Comparison of ENCODE assay signal across 30 cellular contexts in the genomic region with DNA sequence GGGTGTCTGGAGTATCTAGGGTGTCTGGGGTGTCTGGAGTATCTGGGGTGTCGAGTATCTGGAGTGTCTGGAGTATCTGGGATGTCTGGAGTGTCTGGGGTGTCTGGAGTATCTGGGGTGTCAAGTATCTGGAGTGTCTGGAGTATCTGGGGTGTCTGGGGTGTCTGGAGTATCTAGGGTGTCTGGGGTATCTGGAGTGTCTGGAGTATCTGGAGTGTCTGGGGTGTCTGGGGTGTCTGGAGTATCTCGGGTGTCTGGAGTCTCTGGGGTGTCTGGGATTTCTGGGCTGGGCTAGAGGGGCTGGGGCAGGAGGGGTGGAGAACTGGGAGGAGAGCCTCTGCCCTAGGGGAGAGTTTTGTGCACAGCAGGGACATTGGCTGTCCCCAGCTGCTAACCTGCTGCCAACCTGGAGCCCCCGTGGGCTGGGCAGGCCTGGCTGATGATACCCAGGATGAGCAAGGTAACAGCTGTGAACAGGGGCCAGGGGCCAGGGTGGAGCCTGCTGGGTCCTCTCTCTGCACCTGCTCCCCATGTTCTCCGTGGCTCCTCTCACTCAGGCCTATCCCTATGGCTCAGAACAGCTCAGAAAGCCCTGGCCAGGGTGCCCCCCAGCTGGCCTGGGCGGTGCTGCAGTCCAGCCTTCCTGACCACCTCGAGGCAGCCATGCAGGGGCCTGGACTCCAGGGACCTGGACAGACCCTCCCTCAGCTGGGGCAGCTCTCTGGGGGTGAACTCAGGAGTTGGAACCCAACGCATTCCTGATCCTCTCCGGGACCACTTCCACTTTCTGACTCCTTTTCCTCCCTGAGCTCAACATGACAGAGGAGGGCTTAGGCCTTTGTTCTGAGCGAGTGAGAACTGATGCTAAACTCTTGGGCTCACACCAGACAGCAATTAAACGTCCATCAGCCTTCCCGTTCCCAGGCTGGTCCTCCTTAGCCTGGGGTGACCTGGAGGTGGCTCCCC. TPM values are rescaled to one million over a fixed set of nuclear protein-coding genes. Genes with fewer than 3 reads are reported as not detected.
DNase-seq lines count a peak whose midpoint lies in the region; ATAC-seq, FAIRE-seq and TF ChIP-seq lines count a peak whose summit lies in the region.
"Had no signal": no experiment of that assay in that cellular context is flagged by ENCODE, and none has a peak within 500 bp of the region (broad histone marks: within the 10 kb centered on the region; RNA-seq: fewer than 3 reads in every experiment).

No MANE protein-coding gene starts in this region.

- H3K9ac ChIP-seq in HepG2 (ENCODE audit: insufficient read depth, low read depth, low read length), result no peak overlapping the region

- no TSS peak for BruUV-seq in HepG2 (replicated peaks; lab: Mats Ljungman, UMichigan)

- no peak for TF ChIP-seq RAD21 in HepG2 (CRISPR knock-in tag; IDR thresholded peaks at IDR 0.05)

- ATAC-seq in HepG2 (peak; percentile 19; the same call in 2 of the 3 replicates), right lobe of liver (no peak), HG03342 (IDR thresholded peaks at IDR 0.05; ENCODE audit: unreplicated experiment) (no peak), mucosa of descending colon (no peak)
- ATAC-seq: foreskin keratinocyte; left ventricle myocardium superior; natural killer cell treated with Interleukin-12 subunit alpha and Interleukin-12 subunit beta and Interleukin-15 and Interleukin-18, amount 100 ng/mL, for 72 hours; PC-3; T-helper 17 cell had no signal

- H3K4me1 ChIP-seq in HepG2 (ENCODE audit: insufficient read depth, low read length) (peaks cover 37% of the 10 kb centered on the region), right lobe of liver (no peaks in the 10 kb centered on the region), mucosa of descending colon (ENCODE audit: low read depth) (no peaks in the 10 kb centered on the region)
- H3K4me1 ChIP-seq: foreskin keratinocyte, SJSA1, suprapubic skin, uterus had no signal

- DNase-seq in HepG2 (ENCODE audit: low spot score) (no peak), right lobe of liver (no peak), NCI-H69 (lab: John Stamatoyannopoulos, UW) (peak; percentile 91), glutamatergic neuron (peak; percentile 30), A172 (ENCODE audit: low spot score) (no peak), mucosa of descending colon (no peak)
- DNase-seq: activated CD4-positive, alpha-beta T cell treated with anti-CD3 and anti-CD28 coated beads, Interleukin-2, amount 50 U/mL, for 1 hour; activated CD8-positive, alpha-beta memory T cell treated with anti-CD3 and anti-CD28 coated beads, Interleukin-2, amount 50 U/mL, for 4 hours; activated naive CD8-positive, alpha-beta T cell treated with anti-CD3 and anti-CD28 coated beads for 36 hours; Caco-2; effector CD4-positive, alpha-beta T cell; erythroblast; foreskin keratinocyte; hippocampal formation; left ventricle myocardium superior; NCI-H1417 treated with DMSO at 0.1 percent for 48 hours; NCI-H774; PC-3; uterus had no signal

- 22% methylated on average over 6 of the region's 11 CpGs for WGBS in HepG2 (ENCODE audit: low lambda C conversion rate)
- 93% methylated on average over 2 of the region's 11 CpGs for WGBS in right lobe of liver (ENCODE audit: insufficient coverage, low coverage, low lambda C conversion rate, missing lambda C conversion rate)

- intact Hi-C loops in HepG2 (cut with micrococcal nuclease; ENCODE audit: unreplicated experiment) (no loop called here), right lobe of liver (cut with DNase I) (loop anchor here in 1 of 2 donors (10.0 kb wide), 1 partner anchor 100 kb away; no protein-coding TSS in a partner anchor), mucosa of descending colon (cut with DNase I, micrococcal nuclease) (no loop called here)

- no peak overlapping the region for H2AFZ ChIP-seq in HepG2 (ENCODE audit: low read length)

- TF ChIP-seq CTCF in HepG2 (CRISPR knock-in tag; IDR thresholded peaks at IDR 0.05) (peak; percentile 58), right lobe of liver (IDR thresholded peaks at IDR 0.05) (no peak), glutamatergic neuron (IDR thresholded peaks at IDR 0.05; ENCODE audit: partially characterized antibody, unreplicated experiment) (no peak), mucosa of descending colon (IDR thresholded peaks at IDR 0.05) (no peak)

- H3K27ac ChIP-seq in HepG2 (ENCODE audit: extremely low read length, insufficient read depth, low read length), result no peak overlapping the region
- no peak overlapping the region for H3K27ac ChIP-seq in right lobe of liver
- H3K27ac ChIP-seq: foreskin keratinocyte, HL-60, SJSA1, suprapubic skin, uterus, VCaP had no signal

- no peaks in the 10 kb centered on the region for H3K9me3 ChIP-seq in HepG2 (ENCODE audit: low read length)
- no peaks in the 10 kb centered on the region for H3K9me3 ChIP-seq in right lobe of liver
- no peaks in the 10 kb centered on the region for H3K9me3 ChIP-seq in mucosa of descending colon
- H3K9me3 ChIP-seq: Caco-2, SJSA1, suprapubic skin, uterus had no signal

- TF ChIP-seq EP300 in HepG2 (IDR thresholded peaks at IDR 0.05; ENCODE audit: low read depth in 2 of 2, low read length in 2 of 2), result no peak
- TF ChIP-seq EP300 in HepG2 (CRISPR knock-in tag; IDR thresholded peaks at IDR 0.05; ENCODE audit: borderline replicate concordance), result no peak

- H3K27me3 ChIP-seq in HepG2 (ENCODE audit: control insufficient read depth in 1 of 2, insufficient read depth in 2 of 2, low read length in 2 of 2) (peaks cover 6 to 25% of the 10 kb centered on the region in 2 experiments; a peak in 4 of 5 replicates), right lobe of liver (no peaks in the 10 kb centered on the region)

- TF ChIP-seq POLR2A in HepG2 (IDR thresholded peaks at IDR 0.05; ENCODE audit: insufficient read depth in 1 of 2, low read depth in 2 of 2, low read length in 2 of 2), result no peak
- no peak for TF ChIP-seq POLR2A in right lobe of liver (IDR thresholded peaks at IDR 0.05)

- H3K4me3 ChIP-seq in HepG2 (replicated peaks in 1 of 3; ENCODE audit: insufficient read depth in 1 of 3, low read depth in 2 of 3, low read length in 3 of 3) (no peak overlapping the region), right lobe of liver (no peak overlapping the region), mucosa of descending colon (no peak overlapping the region)
- H3K4me3 ChIP-seq: SJSA1, suprapubic skin, uterus had no signal

- no peaks in the 10 kb centered on the region for H3K79me2 ChIP-seq in HepG2 (ENCODE audit: insufficient read depth, low read length)

- no peaks in the 10 kb centered on the region for H3K36me3 Mint-ChIP-seq in glutamatergic neuron (ENCODE audit: unreplicated experiment)
- H3K36me3 Mint-ChIP-seq: activated naive CD8-positive, alpha-beta T cell treated with anti-CD3 and anti-CD28 coated beads for 36 hours; natural killer cell treated with Interleukin-12 subunit alpha and Interleukin-12 subunit beta and Interleukin-15 and Interleukin-18, amount 100 ng/mL, for 72 hours had no signal

- H3K9me3 Mint-ChIP-seq in glutamatergic neuron (ENCODE audit: unreplicated experiment), result peaks cover 5% of the 10 kb centered on the region
- H3K9me3 Mint-ChIP-seq: activated naive CD8-positive, alpha-beta T cell treated with anti-CD3 and anti-CD28 coated beads for 36 hours; activated T-helper 2 cell treated with anti-CD3 and anti-CD28 coated beads, Interferon-gamma antibody, Interleukin-2, Interleukin-4, amounts not matched to agents 10 μg/mL and 5 μg/mL and 100 μg/mL, durations not matched to agents 14 hours and 24 hours and 36 hours; natural killer cell treated with Interleukin-12 subunit alpha and Interleukin-12 subunit beta and Interleukin-15 and Interleukin-18, amount 100 ng/mL, for 72 hours had no signal

- H3K27me3 Mint-ChIP-seq in glutamatergic neuron (ENCODE audit: unreplicated experiment), result peaks cover 12% of the 10 kb centered on the region

- H3K27ac Mint-ChIP-seq in glutamatergic neuron (ENCODE audit: unreplicated experiment), result no peak overlapping the region
- H3K27ac Mint-ChIP-seq: activated naive CD8-positive, alpha-beta T cell treated with anti-CD3 and anti-CD28 coated beads for 36 hours; activated T-helper 2 cell treated with anti-CD3 and anti-CD28 coated beads, Interferon-gamma antibody, Interleukin-2, Interleukin-4, amounts not matched to agents 10 μg/mL and 5 μg/mL and 100 μg/mL, durations not matched to agents 14 hours and 24 hours and 36 hours; natural killer cell treated with Interleukin-12 subunit alpha and Interleukin-12 subunit beta and Interleukin-15 and Interleukin-18, amount 100 ng/mL, for 72 hours; T-helper 17 cell had no signal

- H3K4me2 ChIP-seq in HepG2 (ENCODE audit: low read depth, low read length), result no peak overlapping the region

- FAIRE-seq in HepG2 (lab: Jason Lieb, UNC), result no peak
- FAIRE-seq: H54 had no signal

- no peak overlapping the region for H3K4me3 Mint-ChIP-seq in glutamatergic neuron (ENCODE audit: unreplicated experiment)
- H3K4me3 Mint-ChIP-seq: activated naive CD8-positive, alpha-beta T cell treated with anti-CD3 and anti-CD28 coated beads for 36 hours; natural killer cell treated with Interleukin-12 subunit alpha and Interleukin-12 subunit beta and Interleukin-15 and Interleukin-18, amount 100 ng/mL, for 72 hours; T-helper 17 cell had no signal

- H3K36me3 ChIP-seq in HepG2 (replicated peaks in 1 of 2; ENCODE audit: control insufficient read depth in 1 of 2, insufficient read depth in 2 of 2, low read length in 2 of 2) (no peaks in the 10 kb centered on the region), right lobe of liver (no peaks in the 10 kb centered on the region), mucosa of descending colon (ENCODE audit: low read depth) (no peaks in the 10 kb centered on the region)
- H3K36me3 ChIP-seq: SJSA1, suprapubic skin, uterus had no signal

- POLR2A ChIA-PET in HepG2 (lab: Yijun Ruan, JAX), result no interaction called here

- no peaks in the 10 kb centered on the region for H4K20me1 ChIP-seq in HepG2 (ENCODE audit: insufficient read depth, low read length)

- H3K4me1 Mint-ChIP-seq in glutamatergic neuron (ENCODE audit: low read depth, unreplicated experiment), result peaks cover 11% of the 10 kb centered on the region
- H3K4me1 Mint-ChIP-seq: activated naive CD8-positive, alpha-beta T cell treated with anti-CD3 and anti-CD28 coated beads for 36 hours had no signal

- in situ Hi-C loops in HepG2 (cut with HindIII; ENCODE audit: extremely low pct_ligation_motif_present, low pct_unique_long_range_greater_than_20kb), result loop anchor here (10.0 kb wide), 1 partner anchor 110 kb away; no protein-coding TSS in a partner anchor

- CTCF ChIA-PET in HepG2 (lab: Yijun Ruan, JAX; ENCODE audit: low intra/inter-chr PET ratio, low total read pairs), result no interaction called here

RNA-seq across cellular contexts. Expression of a gene that starts 29.9 kb away (rescaled TPM):
- not detected in 2 replicates for total RNA-seq in HepG2 (2016; rRNA removed; fragmentation: Illumina TruSeq; extraction: Trizol)
- total RNA-seq in HepG2 (2016; cell fraction: cytosol; rRNA removed; fragmentation: Illumina TruSeq; extraction: Trizol; ENCODE audit: low read depth), result not detected in 2 replicates
- not detected in 2 replicates for total RNA-seq in HepG2 (2016; cell fraction: insoluble cytoplasmic fraction; rRNA removed; fragmentation: Illumina TruSeq; extraction: Trizol)
- not detected in 2 replicates for total RNA-seq in HepG2 (2016; cell fraction: membrane; rRNA removed; fragmentation: Illumina TruSeq; extraction: Trizol)
- total RNA-seq in HepG2 (2016; cell fraction: nucleus; rRNA removed; fragmentation: Illumina TruSeq; extraction: Trizol), result not detected in 2 replicates
- polyA plus RNA-seq in HepG2 (2011; rRNA removed), result not detected in 2 replicates
- polyA plus RNA-seq in HepG2 (2011; cell fraction: cytosol; rRNA removed), result not detected in 2 replicates
- polyA plus RNA-seq in HepG2 (2011; cell fraction: nucleus; rRNA removed), result 0.03 TPM in 1 of 2 replicates, not detected in the other
- polyA plus RNA-seq in HepG2 (2012), result not detected in 2 replicates
- not detected in 2 replicates for polyA plus RNA-seq in HepG2 (2016; cell fraction: cytosol; fragmentation: Illumina TruSeq; extraction: Trizol; ENCODE audit: low read depth)
- not detected in 2 replicates for polyA plus RNA-seq in HepG2 (2016; cell fraction: insoluble cytoplasmic fraction; fragmentation: Illumina TruSeq; extraction: Trizol; ENCODE audit: low read depth)
- not detected in 2 replicates for polyA plus RNA-seq in HepG2 (2016; cell fraction: membrane; fragmentation: Illumina TruSeq; extraction: Trizol; ENCODE audit: low read depth)
- not detected in 2 replicates for polyA plus RNA-seq in HepG2 (2016; cell fraction: nucleus; fragmentation: Illumina TruSeq; extraction: Trizol; ENCODE audit: insufficient read depth, low read depth)
- polyA minus RNA-seq in HepG2 (2011; rRNA and poly(A)+ RNA removed; ENCODE audit: low replicate concordance), result 0.05 TPM in 1 of 2 replicates, not detected in the other
- polyA minus RNA-seq in HepG2 (2011; cell fraction: cytosol; rRNA and poly(A)+ RNA removed), result not detected in 2 replicates
- 0.13 TPM in 1 of 2 replicates, not detected in the other for polyA minus RNA-seq in HepG2 (2011; cell fraction: nucleus; rRNA and poly(A)+ RNA removed)
- not detected for total RNA-seq in right lobe of liver
- 0.81 TPM for total RNA-seq in glutamatergic neuron (ENCODE audit: unreplicated experiment)
- not detected in 2 replicates for total RNA-seq in A172 (2014; rRNA removed; shearing (Covaris generic))
- total RNA-seq in mucosa of descending colon, result not detected
- total RNA-seq: activated naive CD8-positive, alpha-beta T cell treated with anti-CD3 and anti-CD28 coated beads for 36 hours; activated T-helper 2 cell treated with anti-CD3 and anti-CD28 coated beads, Interferon-gamma antibody, Interleukin-2, Interleukin-4, amounts not matched to agents 10 μg/mL and 5 μg/mL and 100 μg/mL, durations not matched to agents 14 hours and 24 hours and 36 hours; chondrocyte; foreskin keratinocyte; left ventricle myocardium superior; PC-3; posterior vena cava; SJSA1; uterus had no signal
- polyA plus RNA-seq: foreskin keratinocyte had no signal

RNA-seq across cellular contexts. Expression of a gene that starts 56.4 kb away (rescaled TPM):
- 12.0 and 13.9 TPM in 2 replicates for total RNA-seq in HepG2 (2016; rRNA removed; fragmentation: Illumina TruSeq; extraction: Trizol)
- total RNA-seq in HepG2 (2016; cell fraction: cytosol; rRNA removed; fragmentation: Illumina TruSeq; extraction: Trizol; ENCODE audit: low read depth), result 7.7 and 7.9 TPM in 2 replicates
- total RNA-seq in HepG2 (2016; cell fraction: insoluble cytoplasmic fraction; rRNA removed; fragmentation: Illumina TruSeq; extraction: Trizol), result 9.6 and 13.9 TPM in 2 replicates
- total RNA-seq in HepG2 (2016; cell fraction: membrane; rRNA removed; fragmentation: Illumina TruSeq; extraction: Trizol), result 17.8 and 22.1 TPM in 2 replicates
- total RNA-seq in HepG2 (2016; cell fraction: nucleus; rRNA removed; fragmentation: Illumina TruSeq; extraction: Trizol), result 10.1 and 11.0 TPM in 2 replicates
- 5.5 and 7.1 TPM in 2 replicates for polyA plus RNA-seq in HepG2 (2011; rRNA removed)
- 7.1 and 10.4 TPM in 2 replicates for polyA plus RNA-seq in HepG2 (2011; cell fraction: cytosol; rRNA removed)
- polyA plus RNA-seq in HepG2 (2011; cell fraction: nucleus; rRNA removed), result 9.4 and 12.5 TPM in 2 replicates
- 6.0 and 9.5 TPM in 2 replicates for polyA plus RNA-seq in HepG2 (2012)
- polyA plus RNA-seq in HepG2 (2016; cell fraction: cytosol; fragmentation: Illumina TruSeq; extraction: Trizol; ENCODE audit: low read depth), result 6.4 and 8.1 TPM in 2 replicates
- 14.5 and 15.8 TPM in 2 replicates for polyA plus RNA-seq in HepG2 (2016; cell fraction: insoluble cytoplasmic fraction; fragmentation: Illumina TruSeq; extraction: Trizol; ENCODE audit: low read depth)
- polyA plus RNA-seq in HepG2 (2016; cell fraction: membrane; fragmentation: Illumina TruSeq; extraction: Trizol; ENCODE audit: low read depth), result 14.9 and 17.1 TPM in 2 replicates
- 14.9 and 17.4 TPM in 2 replicates for polyA plus RNA-seq in HepG2 (2016; cell fraction: nucleus; fragmentation: Illumina TruSeq; extraction: Trizol; ENCODE audit: insufficient read depth, low read depth)
- 18.3 and 50.6 TPM in 2 replicates for polyA minus RNA-seq in HepG2 (2011; rRNA and poly(A)+ RNA removed; ENCODE audit: low replicate concordance)
- polyA minus RNA-seq in HepG2 (2011; cell fraction: cytosol; rRNA and poly(A)+ RNA removed), result 7.9 and 8.8 TPM in 2 replicates
- polyA minus RNA-seq in HepG2 (2011; cell fraction: nucleus; rRNA and poly(A)+ RNA removed), result 4.7 and 8.0 TPM in 2 replicates
- total RNA-seq in right lobe of liver, result 10 to 100 TPM; 12.4 to 29.7 (median 15.4) TPM
- total RNA-seq in glutamatergic neuron (ENCODE audit: unreplicated experiment), result 16.0 TPM
- 70.4 and 81.1 TPM in 2 replicates for total RNA-seq in A172 (2014; rRNA removed; shearing (Covaris generic))
- total RNA-seq in mucosa of descending colon, result 10 to 100 TPM; 47.4 to 54.1 (median 52.0) TPM

Comparison
In these comparisons a context has a peak if more than half of its experiments do, and no peak if none do; other contexts are left out.
1. DNase-seq: peak in NCI-H69 (single experiment) and glutamatergic neuron (single experiment); none in HepG2 (single experiment), right lobe of liver (0 of 3), A172 (single experiment) and mucosa of descending colon (0 of 3).